Comparison of ENCODE assay signal across 22 cellular contexts in genomic region chr1:46176211-46176865, GRCh38. TPM values are rescaled to one million over a fixed set of nuclear protein-coding genes. Genes with fewer than 3 reads are reported as not detected.
A peak's percentile ranks its signal among the peaks of the same experiment; 100 is the strongest.
DNase-seq lines count a peak whose midpoint lies in the region; ATAC-seq and TF ChIP-seq lines count a peak whose summit lies in the region.
"Had no signal": no experiment of that assay in that cellular context is flagged by ENCODE, and none has a peak within 500 bp of the region (broad histone marks: within the 10 kb centered on the region; RNA-seq: fewer than 3 reads in every experiment).

Gene P3R3URF, minus strand, starts transcription at chr1:46176488. Its CDS starts 17 bp downstream, at chr1:46176471.

- CTCF ChIA-PET in RWPE1 (lab: Yijun Ruan, JAX): no interaction called here

- H3K36me3 ChIP-seq in GM23338 (ENCODE audit: insufficient read depth) (no peaks in the 10 kb centered on the region), lower lobe of right lung (no peaks in the 10 kb centered on the region)

- H3K4me1 ChIP-seq in GM23338 (ENCODE audit: insufficient read depth) (peaks cover 16% of the 10 kb centered on the region; the same call in 1 of the 2 replicates), lower lobe of right lung (peaks cover 59% of the 10 kb centered on the region)

- H3K4me2 ChIP-seq in GM23338: no peak within 1 kb of the TSS

- H3K4me3 Mint-ChIP-seq in GM23338: no peak within 1 kb of the TSS
- H3K4me3 Mint-ChIP-seq: IgD-negative memory B cell, nephron progenitor cell had no signal

- intact Hi-C loops in lower lobe of right lung (cut with DNase I): no loop called here

- H3K27me3 ChIP-seq in GM23338 (ENCODE audit: insufficient read depth) (0 out of 2 replicates have a peak, but pooled peaks cover 1% of the 10 kb centered on the region), lower lobe of right lung (ENCODE audit: low read depth) (no peaks in the 10 kb centered on the region)
- H3K27me3 ChIP-seq: foreskin keratinocyte had no signal

- H3K4me1 Mint-ChIP-seq in GM23338: peaks cover 16% of the 10 kb centered on the region

- no peaks in the 10 kb centered on the region for H3K9me2 ChIP-seq in GM23338 (ENCODE audit: insufficient read depth)

- H3K27me3 Mint-ChIP-seq in GM23338 (ENCODE audit: insufficient read depth, low read depth, poor library complexity): no peaks in the 10 kb centered on the region
- H3K27me3 Mint-ChIP-seq: IgD-negative memory B cell had no signal

- H3K4me3 ChIP-seq in GM23338 (no peak within 1 kb of the TSS), lower lobe of right lung (no peak within 1 kb of the TSS)
- H3K4me3 ChIP-seq: SK-N-MC had no signal

- H2AFZ ChIP-seq in GM23338: peak within 1 kb of the TSS; percentile 78

- no peak for TF ChIP-seq CTCF in GM23338 (conservative IDR thresholded peaks at IDR 0.05; ENCODE audit: low read depth in 2 of 2)
- TF ChIP-seq CTCF in RWPE1 (conservative IDR thresholded peaks at IDR 0.05; ENCODE audit: low read depth): no peak
- TF ChIP-seq CTCF in lower lobe of right lung (IDR thresholded peaks at IDR 0.05): no peak

- ATAC-seq in GM23338 (no peak), lower lobe of right lung (no peak)
- ATAC-seq: foreskin keratinocyte; stimulated activated naive CD8-positive, alpha-beta T cell treated with anti-CD3 and anti-CD28 coated beads, Interleukin-15, Interleukin-2, amounts not matched to agents 100 U/mL and 50 U/mL, for 24 hours had no signal

- H3K27ac Mint-ChIP-seq in GM23338: no peak within 1 kb of the TSS
- H3K27ac Mint-ChIP-seq: nephron progenitor cell had no signal

- H3K36me3 Mint-ChIP-seq in GM23338 (ENCODE audit: low read depth): no peaks in the 10 kb centered on the region
- H3K36me3 Mint-ChIP-seq: IgD-negative memory B cell had no signal

- no peaks in the 10 kb centered on the region for H3K9me3 ChIP-seq in lower lobe of right lung

- no peaks in the 10 kb centered on the region for H3K79me2 ChIP-seq in GM23338 (replicated peaks; ENCODE audit: insufficient read depth)

- no peaks in the 10 kb centered on the region for H3K9me3 Mint-ChIP-seq in GM23338
- H3K9me3 Mint-ChIP-seq: IgD-negative memory B cell, nephron progenitor cell had no signal

- DNase-seq in GM23338 (ENCODE audit: low spot score): no peak
- DNase-seq in RWPE1 (ENCODE audit: low spot score): no peak
- no peak for DNase-seq in lower lobe of right lung
- DNase-seq in GM19240 (ENCODE audit: insufficient read length, low spot score): no peak
- no peak for DNase-seq in GM03348 (ENCODE audit: low spot score)
- DNase-seq in SIG-M5 treated with dmso at 0.1 percent for 504 hours (lab: John Stamatoyannopoulos, UW; ENCODE audit: unreplicated experiment): no peak
- DNase-seq: activated CD4-positive, alpha-beta T cell treated with anti-CD3 and anti-CD28 coated beads for 1 hour; activated gamma-delta T cell treated with Interleukin-2 at 50 U/mL for 16 hours; AML-193; foreskin keratinocyte; MV-4-11; NCI-H2029 treated with DMSO at 0.1 percent for 48 hours; NCI-H510A treated with DMSO at 0.1 percent for 48 hours; nephron progenitor cell; stimulated activated naive CD8-positive, alpha-beta T cell treated with anti-CD3 and anti-CD28 coated beads, Interleukin-15, Interleukin-2, amounts not matched to agents 100 U/mL and 50 U/mL, for 24 hours; T-helper 9 cell had no signal

- no peaks in the 10 kb centered on the region for H3F3A ChIP-seq in GM23338 (replicated peaks; ENCODE audit: low read depth)

- H4K20me1 ChIP-seq in GM23338 (replicated peaks; ENCODE audit: insufficient read depth): no peaks in the 10 kb centered on the region

- POLR2A ChIA-PET in RWPE1 (lab: Yijun Ruan, JAX; ENCODE audit: low non-redundant PET): interaction anchor here (0.6 kb wide), 2 partner anchors 33 to 41 kb away, joined by 3 to 4 read pairs; no protein-coding TSS in a partner anchor

- H3K27ac ChIP-seq in GM23338 (ENCODE audit: low read depth) (no peak within 1 kb of the TSS), RWPE1 (peak within 1 kb of the TSS; percentile 69; the same call in 1 of the 2 replicates), lower lobe of right lung (peak within 1 kb of the TSS; percentile 66), temporal lobe (ENCODE audit: low read depth, low read length) (peak within 1 kb of the TSS; percentile 44)
- H3K27ac ChIP-seq: foreskin keratinocyte, SK-N-MC had no signal

TF ChIP-seq in GM23338, 12 proteins besides CTCF, POLR2A, EP300 and RAD21 (continues in another document):
- TF ChIP-seq ZNF114 (CRISPR knock-in tag; IDR thresholded peaks at IDR 0.05) (no peak), EZH2 (IDR thresholded peaks at IDR 0.05; ENCODE audit: low read depth, unreplicated experiment) (no peak), NANOG (IDR thresholded peaks at IDR 0.05; ENCODE audit: borderline replicate concordance) (no peak)
- TF ChIP-seq, protein P1, sequence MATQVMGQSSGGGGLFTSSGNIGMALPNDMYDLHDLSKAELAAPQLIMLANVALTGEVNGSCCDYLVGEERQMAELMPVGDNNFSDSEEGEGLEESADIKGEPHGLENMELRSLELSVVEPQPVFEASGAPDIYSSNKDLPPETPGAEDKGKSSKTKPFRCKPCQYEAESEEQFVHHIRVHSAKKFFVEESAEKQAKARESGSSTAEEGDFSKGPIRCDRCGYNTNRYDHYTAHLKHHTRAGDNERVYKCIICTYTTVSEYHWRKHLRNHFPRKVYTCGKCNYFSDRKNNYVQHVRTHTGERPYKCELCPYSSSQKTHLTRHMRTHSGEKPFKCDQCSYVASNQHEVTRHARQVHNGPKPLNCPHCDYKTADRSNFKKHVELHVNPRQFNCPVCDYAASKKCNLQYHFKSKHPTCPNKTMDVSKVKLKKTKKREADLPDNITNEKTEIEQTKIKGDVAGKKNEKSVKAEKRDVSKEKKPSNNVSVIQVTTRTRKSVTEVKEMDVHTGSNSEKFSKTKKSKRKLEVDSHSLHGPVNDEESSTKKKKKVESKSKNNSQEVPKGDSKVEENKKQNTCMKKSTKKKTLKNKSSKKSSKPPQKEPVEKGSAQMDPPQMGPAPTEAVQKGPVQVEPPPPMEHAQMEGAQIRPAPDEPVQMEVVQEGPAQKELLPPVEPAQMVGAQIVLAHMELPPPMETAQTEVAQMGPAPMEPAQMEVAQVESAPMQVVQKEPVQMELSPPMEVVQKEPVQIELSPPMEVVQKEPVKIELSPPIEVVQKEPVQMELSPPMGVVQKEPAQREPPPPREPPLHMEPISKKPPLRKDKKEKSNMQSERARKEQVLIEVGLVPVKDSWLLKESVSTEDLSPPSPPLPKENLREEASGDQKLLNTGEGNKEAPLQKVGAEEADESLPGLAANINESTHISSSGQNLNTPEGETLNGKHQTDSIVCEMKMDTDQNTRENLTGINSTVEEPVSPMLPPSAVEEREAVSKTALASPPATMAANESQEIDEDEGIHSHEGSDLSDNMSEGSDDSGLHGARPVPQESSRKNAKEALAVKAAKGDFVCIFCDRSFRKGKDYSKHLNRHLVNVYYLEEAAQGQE (IDR thresholded peaks at IDR 0.05; ENCODE audit: unreplicated experiment): no peak

RNA-seq across cellular contexts. Expression of gene P3R3URF, which starts in this region (rescaled TPM):
- total RNA-seq in GM23338 (2014; rRNA removed; shearing (Covaris generic)): not detected in 2 replicates
- polyA plus RNA-seq in GM23338 (2016; fragmentation: Nextera tagmentation; extraction: Ambion mirVana): not detected in 2 replicates
- not detected for total RNA-seq in lower lobe of right lung
- not detected for total RNA-seq in temporal lobe
- total RNA-seq: aorta, foreskin keratinocyte, G401, lung microvascular endothelial cell had no signal
- polyA plus RNA-seq: aorta, foreskin keratinocyte, IgD-negative memory B cell had no signal
